8 cellular contexts compared by ENCODE assay signal in genomic region chr17:50783193-50783660, GRCh38. TPM values are rescaled to one million over a fixed set of nuclear protein-coding genes. Genes with fewer than 3 reads are reported as not detected.
DNase-seq lines count a peak whose midpoint lies in the region; ATAC-seq, FAIRE-seq and TF ChIP-seq lines count a peak whose summit lies in the region.

No MANE protein-coding gene starts in this region.

- POLR2A ChIA-PET in AG04449 (lab: Yijun Ruan, JAX) = interaction anchor here (0.8 kb wide), 1 partner anchor 83 kb away, joined by 5 read pairs; the partner anchor contains the start of gene TOB1

- DNase-seq in AG04449 (ENCODE audit: low read depth, low spot score) = no peak
- DNase-seq in NCI-H146 (lab: John Stamatoyannopoulos, UW) = peak; percentile 81
- peak; percentile 53 to 85 for DNase-seq in SW 1271 (lab: John Stamatoyannopoulos, UW)
- peak; percentile 78 to 87 for DNase-seq in activated naive CD4-positive, alpha-beta T cell treated with anti-CD3 and anti-CD28 coated beads, Interleukin-2, amount 50 U/mL, for 72 hours (ENCODE audit: low spot score in 2 of 2)
- peak; percentile 92 for DNase-seq in Right ventricle myocardium inferior (ENCODE audit: missing footprints)
- peak; percentile 95 for DNase-seq in posterior vena cava (ENCODE audit: low spot score)
- peak; percentile 94 for DNase-seq in urothelium cell line (ENCODE audit: low spot score)

- no peaks in the 10 kb centered on the region for H3K9me3 Mint-ChIP-seq in activated naive CD4-positive, alpha-beta T cell treated with anti-CD3 and anti-CD28 coated beads, Interleukin-2, amount 50 U/mL, for 72 hours

- H3K27ac Mint-ChIP-seq in activated naive CD4-positive, alpha-beta T cell treated with anti-CD3 and anti-CD28 coated beads, Interleukin-2, amount 50 U/mL, for 72 hours = no peak overlapping the region

- no peaks in the 10 kb centered on the region for H3K36me3 Mint-ChIP-seq in activated naive CD4-positive, alpha-beta T cell treated with anti-CD3 and anti-CD28 coated beads, Interleukin-2, amount 50 U/mL, for 72 hours

- intact Hi-C loops in Right ventricle myocardium inferior (cut with DNase I) (loop anchor here (1.0 to 2.0 kb wide), 2 partner anchors 59 to 174 kb away; no protein-coding TSS in a partner anchor), posterior vena cava (cut with DNase I) (loop anchor here in 1 of 2 donors (5.0 kb wide), 1 partner anchor 59 kb away; no protein-coding TSS in a partner anchor)

- peak; percentile 99 for TF ChIP-seq CTCF in AG04449 (IDR thresholded peaks at IDR 0.05; ENCODE audit: insufficient read depth, low read length, missing control alignments)

- FAIRE-seq in urothelium cell line (lab: Jason Lieb, UNC) = no peak

- H3K4me3 ChIP-seq in AG04449 (ENCODE audit: low read depth, low read length) = no peak overlapping the region

- CTCF ChIA-PET in AG04449 (lab: Yijun Ruan, JAX) = interaction anchor here (0.7 to 10.7 kb wide), 44 partner anchors 9 to 369 kb away, joined by 3 to 516 read pairs (median 4); partner anchors contain the start of genes ANKRD40CL, NME1 and WFIKKN2

- ATAC-seq in GM21381 (IDR thresholded peaks at IDR 0.05; ENCODE audit: unreplicated experiment) (peak; percentile 57), Right ventricle myocardium inferior (peak; percentile 86)
- peak; percentile 92 to 94 for ATAC-seq in activated naive CD4-positive, alpha-beta T cell treated with anti-CD3 and anti-CD28 coated beads, Interleukin-2, amount 50 U/mL, for 72 hours

RNA-seq across cellular contexts. Expression of gene ANKRD40CL, which starts 15.9 kb away (rescaled TPM):
- not detected for total RNA-seq in activated naive CD4-positive, alpha-beta T cell treated with anti-CD3 and anti-CD28 coated beads, Interleukin-2, amount 50 U/mL, for 72 hours
- total RNA-seq in Right ventricle myocardium inferior (not detected), posterior vena cava (not detected)

RNA-seq across cellular contexts. Expression of gene WFIKKN2, which starts 52.2 kb away (rescaled TPM):
- not detected for total RNA-seq in activated naive CD4-positive, alpha-beta T cell treated with anti-CD3 and anti-CD28 coated beads, Interleukin-2, amount 50 U/mL, for 72 hours
- total RNA-seq in Right ventricle myocardium inferior = 0.14 TPM
- total RNA-seq in posterior vena cava = under 1 TPM; 0.33 to 0.42 TPM
